22 cellular contexts compared by ENCODE assay signal in the genomic region with DNA sequence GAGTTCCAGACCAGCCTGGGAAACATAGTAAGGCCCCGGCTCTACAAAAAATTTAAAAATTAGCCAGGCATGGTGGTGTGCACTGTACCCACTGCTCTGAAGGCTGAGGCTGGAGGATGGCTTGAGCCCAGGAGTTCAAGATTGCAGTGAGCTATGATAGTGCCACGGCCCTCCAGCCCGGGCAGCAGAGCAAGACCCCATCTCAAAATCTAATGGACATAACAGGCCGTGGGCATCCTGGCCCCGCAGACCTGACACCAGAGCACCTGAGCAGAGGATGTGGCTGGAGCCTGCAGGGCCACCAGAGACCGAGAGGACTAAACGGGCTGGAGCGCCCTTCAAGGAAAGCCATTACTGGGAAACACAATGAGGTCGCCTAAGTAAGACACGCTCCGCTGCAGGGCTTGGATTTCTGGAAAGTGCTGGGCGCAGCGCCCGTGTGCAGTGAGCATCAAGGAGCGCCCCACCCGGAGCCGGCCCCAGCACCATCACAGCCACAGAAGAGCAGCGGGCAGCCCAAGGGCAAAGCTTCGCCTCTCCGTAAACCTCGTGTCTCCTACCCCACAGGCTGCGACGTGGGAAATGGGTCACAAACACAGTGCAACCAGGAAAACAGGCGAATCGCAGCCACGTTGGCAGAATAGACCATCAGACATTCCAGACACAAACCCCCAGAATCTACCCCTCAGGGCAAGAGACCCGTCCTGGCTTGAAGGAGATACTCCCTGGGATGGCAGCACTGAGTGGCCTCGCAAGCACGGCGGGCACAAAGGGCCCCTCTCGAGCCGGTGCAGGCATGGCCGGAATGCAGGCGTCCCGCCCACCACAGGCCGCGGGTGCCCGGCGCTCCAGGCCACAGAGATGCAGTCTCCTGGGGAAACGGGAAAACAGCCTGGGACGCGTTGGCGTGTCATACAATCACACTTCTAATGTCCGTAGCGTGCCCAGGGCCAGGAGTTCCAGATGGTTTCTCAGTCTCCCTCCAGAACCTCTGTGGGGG. TPM values are rescaled to one million over a fixed set of nuclear protein-coding genes. Genes with fewer than 3 reads are reported as not detected.
A peak's percentile ranks its signal among the peaks of the same experiment; 100 is the strongest.
DNase-seq lines count a peak whose midpoint lies in the region; ATAC-seq, FAIRE-seq and TF ChIP-seq lines count a peak whose summit lies in the region.
"Had no signal": no experiment of that assay in that cellular context is flagged by ENCODE, and none has a peak within 500 bp of the region (broad histone marks: within the 10 kb centered on the region; RNA-seq: fewer than 3 reads in every experiment).

No MANE protein-coding gene starts in this region.

- TF ChIP-seq POLR2A in GM12892 (IDR thresholded peaks at IDR 0.05; ENCODE audit: low read depth, low read length) (no peak), lower leg skin (IDR thresholded peaks at IDR 0.05) (no peak)

- peak overlapping the region; percentile 52 for H3K4me3 ChIP-seq in left ventricle myocardium inferior
- no peak overlapping the region for H3K4me3 ChIP-seq in lower leg skin (ENCODE audit: low read depth, poor library complexity, severe bottlenecking)
- H3K4me3 ChIP-seq: lung, vagina had no signal

- DNase-seq in left ventricle myocardium inferior = no peak
- no peak for DNase-seq in left cardiac atrium
- peak; percentile 28 for DNase-seq in cerebellum (ENCODE audit: low spot score)
- DNase-seq in posterior vena cava (ENCODE audit: low spot score) = peak; percentile 75
- DNase-seq in RKO (ENCODE audit: low spot score) = no peak
- no peak for DNase-seq in activated effector memory CD4-positive, alpha-beta T cell treated with Interleukin-2 at 50 U/mL for 16 hours
- DNase-seq in GM12892 (ENCODE audit: insufficient read length) = no peak
- no peak for DNase-seq in lower leg skin (ENCODE audit: low spot score in 2 of 2)
- DNase-seq: activated CD4-positive, alpha-beta T cell treated with anti-CD3 and anti-CD28 coated beads for 36 hours; activated CD8-positive, alpha-beta memory T cell treated with anti-CD3 and anti-CD28 coated beads, Interleukin-2, amount 10 ng/mL, durations not matched to agents 7 days and 5 days; CD8-positive, alpha-beta T cell; HFFc6; NCI-H1048; NCI-H2029 treated with DMSO at 0.1 percent for 48 hours; RPMI8226; small intestine had no signal

- TF ChIP-seq CTCF in left ventricle myocardium inferior (IDR thresholded peaks at IDR 0.05; ENCODE audit: borderline replicate concordance) (no peak), lower leg skin (IDR thresholded peaks at IDR 0.05) (no peak)

- no peak for ATAC-seq in left cardiac atrium
- ATAC-seq: activated CD4-positive, alpha-beta T cell treated with anti-CD3 and anti-CD28 coated beads for 36 hours; activated CD8-positive, alpha-beta memory T cell treated with anti-CD3 and anti-CD28 coated beads, Interleukin-2, amount 10 ng/mL, durations not matched to agents 7 days and 5 days; CD8-positive, alpha-beta T cell; esophagus mucosa had no signal

- no peak for FAIRE-seq in GM12892 (lab: Jason Lieb, UNC)
- FAIRE-seq: small intestine, TTC549 had no signal

- H3K4me1 ChIP-seq in left ventricle myocardium inferior = peaks cover 46% of the 10 kb centered on the region

- 73 to 74% methylated on average over 45 of the region's 45 CpGs for WGBS in lower leg skin, 2 donors

- H3K27ac ChIP-seq in left ventricle myocardium inferior (replicated peaks) = no peak overlapping the region
- H3K27ac ChIP-seq: vagina had no signal

- H3K36me3 ChIP-seq in left ventricle myocardium inferior = peaks cover 23% of the 10 kb centered on the region
- H3K36me3 ChIP-seq: vagina had no signal

- H3K27me3 ChIP-seq in left ventricle myocardium inferior (ENCODE audit: low read depth) = peaks cover 15% of the 10 kb centered on the region
- H3K27me3 ChIP-seq: vagina had no signal

- intact Hi-C loops in left ventricle myocardium inferior (cut with micrococcal nuclease) (no loop called here), left cardiac atrium (cut with DNase I) (no loop called here), posterior vena cava (cut with DNase I) (loop anchor here in 1 of 2 donors (10.0 kb wide), 1 partner anchor 74 kb away; no protein-coding TSS in a partner anchor), lower leg skin (cut with DNase I; ENCODE audit: low total_unique reads) (no loop called here)

- no peaks in the 10 kb centered on the region for H3K9me3 ChIP-seq in left ventricle myocardium inferior (replicated peaks)
- H3K9me3 ChIP-seq: vagina had no signal

RNA-seq across cellular contexts. Expression of a gene that starts 4.9 kb away (rescaled TPM):
- total RNA-seq in left ventricle myocardium inferior (4.5 TPM), left cardiac atrium (1 to 10 TPM; 6.8 to 7.8 TPM), cerebellum (8.4 TPM), posterior vena cava (1 to 10 TPM; 4.3 to 5.0 TPM), lower leg skin (1 to 10 TPM; 1.5 to 2.6 (median 2.1) TPM)
- not detected for polyA plus RNA-seq in GM12892 (2012; ENCODE audit: missing spikeins)
- total RNA-seq: CD8-positive, alpha-beta T cell had no signal

RNA-seq across cellular contexts. Expression of a gene that starts 16.8 kb away (rescaled TPM):
- total RNA-seq in left ventricle myocardium inferior (0.05 TPM), left cardiac atrium (under 1 TPM; 0.06 to 0.26 TPM), cerebellum (3.9 TPM), posterior vena cava (under 1 TPM; 0.19 to 0.24 TPM), lower leg skin (under 1 TPM in 1 of 4 donors, not detected in 3; 0.08 TPM)
- not detected for polyA plus RNA-seq in GM12892 (2012; ENCODE audit: missing spikeins)
- total RNA-seq: activated CD4-positive, alpha-beta T cell treated with anti-CD3 and anti-CD28 coated beads for 36 hours; activated T-helper 2 cell treated with anti-CD3 and anti-CD28 coated beads, Interferon-gamma antibody, Interleukin-2, Interleukin-4, amounts not matched to agents 10 μg/mL and 5 μg/mL and 100 μg/mL, durations not matched to agents 14 hours and 24 hours and 36 hours; CD8-positive, alpha-beta T cell; esophagus mucosa; HFFc6; myocyte; vagina had no signal

Comparison
In these comparisons a context has a peak if more than half of its experiments do, and no peak if none do; other contexts are left out.
1. DNase-seq: peak in cerebellum (single experiment) and posterior vena cava (single experiment); none in left ventricle myocardium inferior (single experiment), left cardiac atrium (single experiment), RKO (single experiment), activated effector memory CD4-positive, alpha-beta T cell treated with Interleukin-2 at 50 U/mL for 16 hours (single experiment), GM12892 (single experiment) and lower leg skin (0 of 2).